ENCODE assay signal across 9 cellular contexts in genomic region chr13:79679334-79679733, GRCh38.
A peak's percentile ranks its signal among the peaks of the same experiment; 100 is the strongest.
DNase-seq lines count a peak whose midpoint lies in the region; ATAC-seq and TF ChIP-seq lines count a peak whose summit lies in the region.
"Had no signal": no experiment of that assay in that cellular context is flagged by ENCODE, and none has a peak within 500 bp of the region (broad histone marks: within the 10 kb centered on the region; RNA-seq: fewer than 3 reads in every experiment).

No MANE protein-coding gene starts in this region.

- H3K9me3 Mint-ChIP-seq in activated CD8-positive, alpha-beta T cell treated with anti-CD3 and anti-CD28 coated beads for 36 hours = no peaks in the 10 kb centered on the region
- H3K9me3 Mint-ChIP-seq: T-helper 1 cell treated with Interleukin-12 subunit alpha and Interleukin-12 subunit beta and Interleukin-4 antibody, amounts not matched to agents 30 μg/mL and 1 μg/mL, for 36 hours had no signal

- H3K4me3 ChIP-seq in BJ (ENCODE audit: low read depth, low read length) (no peak overlapping the region), prostate gland (no peak overlapping the region)

- TF ChIP-seq POLR2A in prostate gland (IDR thresholded peaks at IDR 0.05) = no peak

- no peak overlapping the region for H3K27ac ChIP-seq in prostate gland

- CTCF ChIA-PET in BJ (lab: Yijun Ruan, JAX) = interaction anchor here (0.6 to 3.1 kb wide), 27 partner anchors 10 to 1338 kb away, joined by 3 to 23 read pairs (median 3); partner anchors contain the start of gene SPRY2
- CTCF ChIA-PET in activated CD8-positive, alpha-beta T cell treated with anti-CD3 and anti-CD28 coated beads for 36 hours (lab: Charles Lee) = interaction anchor here (0.7 to 2.6 kb wide), 25 partner anchors 8 to 1338 kb away, joined by 3 to 27 read pairs (median 4); no protein-coding TSS in a partner anchor

- H3K4me1 Mint-ChIP-seq in activated CD8-positive, alpha-beta T cell treated with anti-CD3 and anti-CD28 coated beads for 36 hours (ENCODE audit: low read depth) = no peaks in the 10 kb centered on the region

- no peak for DNase-seq in BJ (ENCODE audit: low read depth)
- peak; percentile 21 for DNase-seq in NCI-H2107 treated with DMSO at 0.1 percent for 48 hours (lab: John Stamatoyannopoulos, UW; ENCODE audit: unreplicated experiment)
- DNase-seq in activated CD8-positive, alpha-beta T cell treated with anti-CD3 and anti-CD28 coated beads for 36 hours = peak; percentile 73
- peak; percentile 61 for DNase-seq in Right ventricle myocardium superior
- peak; percentile 51 for DNase-seq in prostate gland (ENCODE audit: low spot score)
- no peak for DNase-seq in NCI-H187 treated with DMSO at 0.1 percent for 48 hours (lab: John Stamatoyannopoulos, UW)

- no peaks in the 10 kb centered on the region for H3K4me1 ChIP-seq in prostate gland (replicated peaks)

- intact Hi-C loops in activated CD8-positive, alpha-beta T cell treated with anti-CD3 and anti-CD28 coated beads for 36 hours (cut with micrococcal nuclease) = no loop called here
- intact Hi-C loops in Right ventricle myocardium superior (cut with DNase I) = no loop called here
- intact Hi-C loops in prostate gland (cut with DNase I) = loop anchor here (10.0 kb wide), 1 partner anchor 685 kb away; no protein-coding TSS in a partner anchor

- ATAC-seq in GM18511 (IDR thresholded peaks at IDR 0.05; ENCODE audit: unreplicated experiment) = peak; percentile 81
- ATAC-seq in HG03045 (IDR thresholded peaks at IDR 0.05; ENCODE audit: unreplicated experiment) = peak; percentile 61
- peak; percentile 37 for ATAC-seq in activated CD8-positive, alpha-beta T cell treated with anti-CD3 and anti-CD28 coated beads for 36 hours
- ATAC-seq in Right ventricle myocardium superior (ENCODE audit: poor library complexity) = peak; percentile 76

- H3K36me3 Mint-ChIP-seq in activated CD8-positive, alpha-beta T cell treated with anti-CD3 and anti-CD28 coated beads for 36 hours (ENCODE audit: low read depth) = no peaks in the 10 kb centered on the region

- TF ChIP-seq CTCF in BJ (IDR thresholded peaks at IDR 0.05; ENCODE audit: insufficient read depth, low read depth, low read length) = peak; percentile 79
- peak; percentile 83 for TF ChIP-seq CTCF in activated CD8-positive, alpha-beta T cell treated with anti-CD3 and anti-CD28 coated beads for 36 hours (IDR thresholded peaks at IDR 0.05)
- TF ChIP-seq CTCF in prostate gland (IDR thresholded peaks at IDR 0.05) = peak; percentile 12 to 72 (median 60)

- peaks cover 3% of the 10 kb centered on the region for H3K27me3 Mint-ChIP-seq in activated CD8-positive, alpha-beta T cell treated with anti-CD3 and anti-CD28 coated beads for 36 hours

- POLR2A ChIA-PET in BJ (lab: Charles Lee) = no interaction called here
- POLR2A ChIA-PET in activated CD8-positive, alpha-beta T cell treated with anti-CD3 and anti-CD28 coated beads for 36 hours (lab: Charles Lee) = no interaction called here

- H3K27me3 ChIP-seq in BJ (ENCODE audit: control insufficient read depth, insufficient read depth, low read length) (no peaks in the 10 kb centered on the region), prostate gland (replicated peaks; ENCODE audit: insufficient read depth) (no peaks in the 10 kb centered on the region)

- no peaks in the 10 kb centered on the region for H3K9me3 ChIP-seq in prostate gland

- no peaks in the 10 kb centered on the region for H3K36me3 ChIP-seq in BJ (ENCODE audit: control insufficient read depth, insufficient read depth, low read length)
- no peaks in the 10 kb centered on the region for H3K36me3 ChIP-seq in prostate gland

- no peak overlapping the region for H3K27ac Mint-ChIP-seq in activated CD8-positive, alpha-beta T cell treated with anti-CD3 and anti-CD28 coated beads for 36 hours
- H3K27ac Mint-ChIP-seq: T-helper 1 cell treated with Interleukin-12 subunit alpha and Interleukin-12 subunit beta and Interleukin-4 antibody, amounts not matched to agents 30 μg/mL and 1 μg/mL, for 36 hours had no signal

- WGBS in prostate gland = 38% methylated on average over 2 of the region's 2 CpGs

- no peak overlapping the region for H3K4me3 Mint-ChIP-seq in activated CD8-positive, alpha-beta T cell treated with anti-CD3 and anti-CD28 coated beads for 36 hours
- H3K4me3 Mint-ChIP-seq: T-helper 1 cell treated with Interleukin-12 subunit alpha and Interleukin-12 subunit beta and Interleukin-4 antibody, amounts not matched to agents 30 μg/mL and 1 μg/mL, for 36 hours had no signal

Comparison
In these comparisons a context has a peak if more than half of its experiments do, and no peak if none do; other contexts are left out.
1. DNase-seq: peak in NCI-H2107 treated with DMSO at 0.1 percent for 48 hours (single experiment), activated CD8-positive, alpha-beta T cell treated with anti-CD3 and anti-CD28 coated beads for 36 hours (single experiment), Right ventricle myocardium superior (single experiment) and prostate gland (single experiment); none in BJ (single experiment) and NCI-H187 treated with DMSO at 0.1 percent for 48 hours (single experiment).
2. Peak in every context shown above with its lines, with median percentiles within 50 percentile points of each other: CTCF ChIP-seq and ATAC-seq.